Comparison of ENCODE assay signal across 16 cellular contexts in the genomic region with DNA sequence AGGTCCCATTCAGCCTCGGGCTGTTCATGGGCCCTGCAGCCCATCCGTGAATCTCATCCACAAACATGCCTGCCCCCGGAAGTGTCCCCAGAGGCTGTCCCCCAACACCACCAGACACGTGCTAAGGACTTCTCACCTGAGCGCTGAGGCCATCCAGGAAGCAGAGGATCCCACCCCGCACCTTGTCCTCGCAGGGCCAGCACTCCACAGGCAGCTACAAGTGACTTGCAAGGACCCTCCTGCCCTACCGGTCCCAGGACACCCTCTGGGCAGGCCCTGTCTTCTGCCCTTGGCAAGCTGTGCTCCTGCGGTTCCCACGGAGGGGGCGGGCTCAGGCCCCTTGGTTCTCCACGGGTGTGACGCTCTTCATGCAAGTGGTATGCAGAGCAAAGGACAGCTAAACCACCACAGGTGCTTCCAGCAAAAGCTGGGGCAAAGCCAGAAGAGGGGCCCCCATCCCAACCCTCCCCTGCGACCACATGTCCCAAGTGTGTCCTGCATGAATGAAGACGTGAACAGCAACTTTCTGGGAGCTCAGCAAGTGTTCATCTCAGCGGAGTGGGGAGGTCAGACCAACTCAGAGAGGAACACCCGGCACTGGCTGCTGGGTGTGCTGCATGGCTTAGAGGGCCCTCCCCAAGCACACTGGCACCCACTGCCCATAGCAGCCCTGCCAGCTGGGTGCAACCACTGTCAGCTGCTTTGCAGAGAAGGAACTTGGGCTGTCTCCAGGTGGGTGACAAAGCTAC.
"Had no signal": no experiment of that assay in that cellular context is flagged by ENCODE, and none has a peak within 500 bp of the region (broad histone marks: within the 10 kb centered on the region; RNA-seq: fewer than 3 reads in every experiment).

No MANE protein-coding gene starts in this region.

- ATAC-seq: activated T-cell treated with anti-CD3 and anti-CD28 coated beads, Interleukin-2, amount 50 U/mL, for 72 hours; left ventricle myocardium superior; pancreas had no signal

- DNase-seq: activated B cell treated with CpG ODN at 0.5 μM for 24 hours; activated CD4-positive, alpha-beta T cell treated with anti-CD3 and anti-CD28 coated beads, Interleukin-2, amount 10 ng/mL, durations not matched to agents 24 days and 14 days; activated CD8-positive, alpha-beta memory T cell treated with anti-CD3 and anti-CD28 coated beads, Interleukin-2, amount 50 U/mL, for 48 hours; activated naive CD8-positive, alpha-beta T cell treated with anti-CD3 and anti-CD28 coated beads for 36 hours; activated T-cell treated with anti-CD3 and anti-CD28 coated beads, Interleukin-2, amount 50 U/mL, for 72 hours; effector CD8-positive, alpha-beta T cell; esophagus squamous epithelium; left ventricle myocardium superior; stimulated activated CD4-positive, alpha-beta T cell treated with anti-CD3 and anti-CD28 coated beads, Interleukin-4, amount 100 ng/mL, for 24 hours; stimulated activated naive CD4-positive, alpha-beta T cell had no signal

- H3K36me3 ChIP-seq: esophagus squamous epithelium, pancreas, vagina had no signal

- H3K4me1 ChIP-seq: pancreas had no signal

- H3K4me3 ChIP-seq: esophagus squamous epithelium, pancreas, skin epidermis, tibial nerve, vagina had no signal

- FAIRE-seq: endothelial cell of umbilical vein, pancreas, TTC549 had no signal

- H3K27ac ChIP-seq: esophagus squamous epithelium, pancreas, skin epidermis, tibial nerve, vagina had no signal

- H3K9me3 ChIP-seq: pancreas had no signal

- H3K27me3 ChIP-seq: pancreas, tibial nerve, vagina had no signal
